14 cellular contexts compared by ENCODE assay signal in genomic region chr15:62453979-62454378, GRCh38.
DNase-seq lines count a peak whose midpoint lies in the region; ATAC-seq and TF ChIP-seq lines count a peak whose summit lies in the region.
"Had no signal": no experiment of that assay in that cellular context is flagged by ENCODE, and none has a peak within 500 bp of the region (broad histone marks: within the 10 kb centered on the region; RNA-seq: fewer than 3 reads in every experiment).

No MANE protein-coding gene starts in this region.

- no peak overlapping the region for H3K4me3 ChIP-seq in transverse colon
- H3K4me3 ChIP-seq: adrenal gland, skin epidermis, upper lobe of left lung had no signal

- H3K27ac Mint-ChIP-seq in progenitor cell of endocrine pancreas = no peak overlapping the region

- no peaks in the 10 kb centered on the region for H3K27me3 ChIP-seq in transverse colon
- H3K27me3 ChIP-seq: adrenal gland, upper lobe of left lung had no signal

- no peak for TF ChIP-seq POLR2A in transverse colon (IDR thresholded peaks at IDR 0.05)

- in situ Hi-C loops in transverse colon (cut with MboI; ENCODE audit: low pct_ligation_motif_present in 1 of 4, low pct_unique_long_range_greater_than_20kb in 1 of 4, low sequenced_read_pairs in 3 of 4) = no loop called here

- peaks cover 22% of the 10 kb centered on the region for H3K4me1 Mint-ChIP-seq in progenitor cell of endocrine pancreas (ENCODE audit: low read depth)

- H3K9me3 Mint-ChIP-seq in progenitor cell of endocrine pancreas (ENCODE audit: low read depth) = no peaks in the 10 kb centered on the region

- no peak overlapping the region for H3K4me3 Mint-ChIP-seq in progenitor cell of endocrine pancreas (ENCODE audit: low read depth)

- peak overlapping the region in 3 of 4 donors; percentile 9 to 58 (median 52) for H3K27ac ChIP-seq in transverse colon
- H3K27ac ChIP-seq: upper lobe of left lung had no signal

- ATAC-seq in Right ventricle myocardium inferior = peak; percentile 18
- ATAC-seq in HG02798 (IDR thresholded peaks at IDR 0.05; ENCODE audit: poor library complexity, unreplicated experiment) = no peak

- WGBS in transverse colon (ENCODE audit: low coverage in 1 of 2), 2 donors = 65% methylated on average over 5 of the region's 5 CpGs; no CpG with 5 or more reads in 1 of the 2 donors

- no peaks in the 10 kb centered on the region for H3K9me3 ChIP-seq in transverse colon
- H3K9me3 ChIP-seq: adrenal gland, upper lobe of left lung had no signal

- TF ChIP-seq EP300 in transverse colon (IDR thresholded peaks at IDR 0.05; ENCODE audit: low read depth) = no peak

- intact Hi-C loops in Right ventricle myocardium inferior (cut with DNase I) = loop anchor here (2.0 to 10.0 kb wide), 2 partner anchors 63 to 191 kb away; partner anchors contain the start of gene TLN2
- intact Hi-C loops in cardiac septum (cut with DNase I) = no loop called here
- intact Hi-C loops in transverse colon (cut with DNase I; ENCODE audit: low total_unique reads) = no loop called here

- no peaks in the 10 kb centered on the region for H3K36me3 ChIP-seq in transverse colon
- H3K36me3 ChIP-seq: adrenal gland, upper lobe of left lung had no signal

- peaks cover 0 to 25% (median 10%) of the 10 kb centered on the region in 4 donors for H3K4me1 ChIP-seq in transverse colon
- H3K4me1 ChIP-seq: adrenal gland, upper lobe of left lung had no signal

- no peak for DNase-seq in Right ventricle myocardium inferior (ENCODE audit: missing footprints)
- DNase-seq in cardiac septum (ENCODE audit: low spot score) = no peak
- DNase-seq in astrocyte of the hippocampus (ENCODE audit: low read depth, low spot score) = peak; percentile 50
- peak; percentile 56 for DNase-seq in iris pigment epithelial cell (ENCODE audit: low read depth)
- DNase-seq in transverse colon = no peak
- no peak for DNase-seq in stimulated activated CD4-positive, alpha-beta T cell treated with anti-CD3 and anti-CD28 coated beads, Interleukin-2, amount 100 ng/mL, for 48 hours
- DNase-seq in progenitor cell of endocrine pancreas (ENCODE audit: low spot score, unreplicated experiment) = no peak
- DNase-seq: 8988T, adrenal gland, DMS53, KBM-7, upper lobe of left lung had no signal

- no peak for TF ChIP-seq CTCF in transverse colon (IDR thresholded peaks at IDR 0.05)
- no peak for TF ChIP-seq CTCF in progenitor cell of endocrine pancreas (IDR thresholded peaks at IDR 0.05; ENCODE audit: unreplicated experiment)

- H3K36me3 Mint-ChIP-seq in progenitor cell of endocrine pancreas (ENCODE audit: insufficient read depth) = no peaks in the 10 kb centered on the region

- H3K27me3 Mint-ChIP-seq in progenitor cell of endocrine pancreas = no peaks in the 10 kb centered on the region

Comparison
In these comparisons a context has a peak if more than half of its experiments do, and no peak if none do; other contexts are left out.
1. DNase-seq: peak in astrocyte of the hippocampus (single experiment) and iris pigment epithelial cell (single experiment); none in Right ventricle myocardium inferior (single experiment), cardiac septum (single experiment), transverse colon (single experiment), stimulated activated CD4-positive, alpha-beta T cell treated with anti-CD3 and anti-CD28 coated beads, Interleukin-2, amount 100 ng/mL, for 48 hours (0 of 2) and progenitor cell of endocrine pancreas (single experiment).